21 cellular contexts compared by ENCODE assay signal in the genomic region with DNA sequence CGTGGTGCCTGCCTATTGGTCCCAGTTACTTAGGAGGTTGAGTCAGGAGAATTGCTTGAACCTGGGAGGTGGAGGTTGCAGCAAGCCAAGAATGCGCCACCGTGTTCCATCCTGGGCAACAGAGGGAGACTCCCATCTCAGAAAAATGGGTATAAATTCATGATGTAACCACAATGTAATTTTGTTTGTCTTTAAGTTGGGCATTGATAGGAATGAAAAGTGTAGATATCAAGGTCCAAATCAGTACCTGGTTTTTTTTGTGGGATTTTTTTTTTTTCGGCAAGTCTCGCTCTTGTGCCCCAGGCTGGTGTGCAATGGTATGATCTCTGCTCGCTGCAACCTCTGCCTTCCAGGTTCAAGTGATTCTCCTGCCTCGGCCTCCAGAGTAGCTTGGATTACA. TPM values are rescaled to one million over a fixed set of nuclear protein-coding genes. Genes with fewer than 3 reads are reported as not detected.
DNase-seq lines count a peak whose midpoint lies in the region; ATAC-seq and TF ChIP-seq lines count a peak whose summit lies in the region.
"Had no signal": no experiment of that assay in that cellular context is flagged by ENCODE, and none has a peak within 500 bp of the region (broad histone marks: within the 10 kb centered on the region; RNA-seq: fewer than 3 reads in every experiment).

No MANE protein-coding gene starts in this region.

- CTCF ChIA-PET in activated CD8-positive, alpha-beta T cell treated with anti-CD3 and anti-CD28 coated beads for 36 hours (lab: Charles Lee) = no interaction called here
- CTCF ChIA-PET in activated CD8-positive, alpha-beta T cell treated with anti-CD3 and anti-CD28 coated beads, Interleukin-2, amount 10 ng/mL, durations not matched to agents 7 days and 5 days (lab: Charles Lee) = interaction anchor here (1.0 kb wide), 1 partner anchor 11 kb away, joined by 4 read pairs; no protein-coding TSS in a partner anchor
- CTCF ChIA-PET in CD4-positive, alpha-beta T cell (lab: Charles Lee) = no interaction called here
- CTCF ChIA-PET in activated CD4-positive, alpha-beta memory T cell treated with anti-CD3 and anti-CD28 coated beads for 36 hours (lab: Charles Lee) = interaction anchor here (1.1 kb wide), 1 partner anchor 18 kb away, joined by 3 read pairs; no protein-coding TSS in a partner anchor

- H3K9me3 Mint-ChIP-seq in activated CD8-positive, alpha-beta T cell treated with anti-CD3 and anti-CD28 coated beads for 36 hours = no peaks in the 10 kb centered on the region
- H3K9me3 Mint-ChIP-seq in activated CD8-positive, alpha-beta T cell treated with anti-CD3 and anti-CD28 coated beads, Interleukin-2, amount 10 ng/mL, durations not matched to agents 7 days and 5 days (ENCODE audit: insufficient read depth) = no peaks in the 10 kb centered on the region
- no peaks in the 10 kb centered on the region for H3K9me3 Mint-ChIP-seq in CD4-positive, alpha-beta T cell
- H3K9me3 Mint-ChIP-seq in chondrocyte (ENCODE audit: low read depth) (no peaks in the 10 kb centered on the region), mesothelial cell of epicardium (no peaks in the 10 kb centered on the region)
- no peaks in the 10 kb centered on the region for H3K9me3 Mint-ChIP-seq in activated CD4-positive, alpha-beta memory T cell treated with anti-CD3 and anti-CD28 coated beads for 36 hours
- H3K9me3 Mint-ChIP-seq: naive B cell had no signal

- no peak for TF ChIP-seq POLR2A in NB4 (IDR thresholded peaks at IDR 0.05; ENCODE audit: extremely low read depth, insufficient read length)

- POLR2A ChIA-PET in activated CD8-positive, alpha-beta T cell treated with anti-CD3 and anti-CD28 coated beads for 36 hours (lab: Charles Lee) = interaction anchor here (1.6 to 10.5 kb wide), 2 partner anchors 8 to 15 kb away, joined by 9 to 162 read pairs; no protein-coding TSS in a partner anchor
- POLR2A ChIA-PET in activated CD8-positive, alpha-beta T cell treated with anti-CD3 and anti-CD28 coated beads, Interleukin-2, amount 10 ng/mL, durations not matched to agents 7 days and 5 days (lab: Charles Lee) = no interaction called here
- POLR2A ChIA-PET in CD4-positive, alpha-beta T cell (lab: Charles Lee) = interaction anchor here (1.9 kb wide), 1 partner anchor 8 kb away, joined by 5 read pairs; no protein-coding TSS in a partner anchor
- POLR2A ChIA-PET in activated CD4-positive, alpha-beta memory T cell treated with anti-CD3 and anti-CD28 coated beads for 36 hours (lab: Charles Lee) = no interaction called here

- no peak overlapping the region for H3K4me3 ChIP-seq in NB4 (ENCODE audit: low read depth, low read length)
- H3K4me3 ChIP-seq: cardiac muscle cell, ovary, Peyer's patch, right atrium auricular region, SJSA1 had no signal

- no peaks in the 10 kb centered on the region for H3K27me3 ChIP-seq in CD4-positive, alpha-beta T cell (ENCODE audit: control insufficient read depth, insufficient read depth, low read length)
- H3K27me3 ChIP-seq: cardiac muscle cell, ovary, Peyer's patch, right atrium auricular region, SJSA1 had no signal

- peak overlapping the region; percentile 5 for H3K4me3 Mint-ChIP-seq in activated CD8-positive, alpha-beta T cell treated with anti-CD3 and anti-CD28 coated beads for 36 hours
- H3K4me3 Mint-ChIP-seq in activated CD8-positive, alpha-beta T cell treated with anti-CD3 and anti-CD28 coated beads, Interleukin-2, amount 10 ng/mL, durations not matched to agents 7 days and 5 days = no peak overlapping the region
- H3K4me3 Mint-ChIP-seq in CD4-positive, alpha-beta T cell = no peak overlapping the region
- H3K4me3 Mint-ChIP-seq in chondrocyte (ENCODE audit: unreplicated experiment) (no peak overlapping the region), mesothelial cell of epicardium (no peak overlapping the region)
- no peak overlapping the region for H3K4me3 Mint-ChIP-seq in activated CD4-positive, alpha-beta memory T cell treated with anti-CD3 and anti-CD28 coated beads for 36 hours
- H3K4me3 Mint-ChIP-seq: B cell had no signal

- no peaks in the 10 kb centered on the region for H3K27me3 Mint-ChIP-seq in activated CD8-positive, alpha-beta T cell treated with anti-CD3 and anti-CD28 coated beads for 36 hours
- no peaks in the 10 kb centered on the region for H3K27me3 Mint-ChIP-seq in activated CD8-positive, alpha-beta T cell treated with anti-CD3 and anti-CD28 coated beads, Interleukin-2, amount 10 ng/mL, durations not matched to agents 7 days and 5 days (ENCODE audit: low read depth)
- H3K27me3 Mint-ChIP-seq in CD4-positive, alpha-beta T cell = no peaks in the 10 kb centered on the region
- no peaks in the 10 kb centered on the region for H3K27me3 Mint-ChIP-seq in chondrocyte (ENCODE audit: low read depth)
- no peaks in the 10 kb centered on the region for H3K27me3 Mint-ChIP-seq in activated CD4-positive, alpha-beta memory T cell treated with anti-CD3 and anti-CD28 coated beads for 36 hours
- no peaks in the 10 kb centered on the region for H3K27me3 Mint-ChIP-seq in mesothelial cell of epicardium (ENCODE audit: low read depth)
- H3K27me3 Mint-ChIP-seq: B cell, naive B cell had no signal

- peaks cover 74% of the 10 kb centered on the region for H3K4me1 Mint-ChIP-seq in activated CD8-positive, alpha-beta T cell treated with anti-CD3 and anti-CD28 coated beads for 36 hours (ENCODE audit: low read depth)
- peaks cover 65% of the 10 kb centered on the region for H3K4me1 Mint-ChIP-seq in activated CD8-positive, alpha-beta T cell treated with anti-CD3 and anti-CD28 coated beads, Interleukin-2, amount 10 ng/mL, durations not matched to agents 7 days and 5 days (ENCODE audit: low read depth)
- peaks cover 71% of the 10 kb centered on the region for H3K4me1 Mint-ChIP-seq in CD4-positive, alpha-beta T cell (ENCODE audit: low read depth)
- H3K4me1 Mint-ChIP-seq in chondrocyte (ENCODE audit: low read depth) (peaks cover 70% of the 10 kb centered on the region), mesothelial cell of epicardium (peaks cover 22% of the 10 kb centered on the region)
- peaks cover 82% of the 10 kb centered on the region for H3K4me1 Mint-ChIP-seq in activated CD4-positive, alpha-beta memory T cell treated with anti-CD3 and anti-CD28 coated beads for 36 hours (ENCODE audit: low read depth)

- no peak for ATAC-seq in activated CD8-positive, alpha-beta T cell treated with anti-CD3 and anti-CD28 coated beads for 36 hours
- ATAC-seq in activated CD8-positive, alpha-beta T cell treated with anti-CD3 and anti-CD28 coated beads, Interleukin-2, amount 10 ng/mL, durations not matched to agents 7 days and 5 days = no peak
- no peak for ATAC-seq in CD4-positive, alpha-beta T cell (ENCODE audit: poor library complexity)
- ATAC-seq in HG02938 (IDR thresholded peaks at IDR 0.05; ENCODE audit: unreplicated experiment) = no peak

- DNase-seq in activated CD8-positive, alpha-beta T cell treated with anti-CD3 and anti-CD28 coated beads for 36 hours = no peak
- DNase-seq in activated CD8-positive, alpha-beta T cell treated with anti-CD3 and anti-CD28 coated beads, Interleukin-2, amount 10 ng/mL, durations not matched to agents 7 days and 5 days = no peak
- no peak for DNase-seq in CD4-positive, alpha-beta T cell
- DNase-seq in NB4 (ENCODE audit: low read depth) (peak; percentile 3), chondrocyte (ENCODE audit: low spot score) (no peak), mesothelial cell of epicardium (ENCODE audit: low spot score in 2 of 2, unreplicated experiment in 2 of 2) (no peak)
- DNase-seq in activated CD4-positive, alpha-beta memory T cell treated with anti-CD3 and anti-CD28 coated beads for 36 hours = no peak
- DNase-seq: activated CD4-positive, alpha-beta T cell treated with anti-CD3 and anti-CD28 coated beads, Interleukin-2, amount 50 U/mL, for 4 hours; amygdala; mesenchymal stem cell; naive B cell; ovary; Peyer's patch; stimulated activated CD4-positive, alpha-beta T cell treated with anti-CD3 and anti-CD28 coated beads, Interleukin-12 subunit alpha, Interleukin-12 subunit beta, amount 100 ng/mL, for 4 hours had no signal

- no peaks in the 10 kb centered on the region for H3K9me3 ChIP-seq in CD4-positive, alpha-beta T cell (ENCODE audit: control insufficient read depth, low read length)
- H3K9me3 ChIP-seq: ovary, Peyer's patch, right atrium auricular region, SJSA1 had no signal

- no peak overlapping the region for H3K27ac ChIP-seq in CD4-positive, alpha-beta T cell (ENCODE audit: low read depth, low read length)
- H3K27ac ChIP-seq: cardiac muscle cell, ovary, Peyer's patch, right atrium auricular region, SJSA1 had no signal

- peak overlapping the region; percentile 49 for H3K27ac Mint-ChIP-seq in activated CD8-positive, alpha-beta T cell treated with anti-CD3 and anti-CD28 coated beads for 36 hours
- H3K27ac Mint-ChIP-seq in activated CD8-positive, alpha-beta T cell treated with anti-CD3 and anti-CD28 coated beads, Interleukin-2, amount 10 ng/mL, durations not matched to agents 7 days and 5 days = no peak overlapping the region
- H3K27ac Mint-ChIP-seq in CD4-positive, alpha-beta T cell = peak overlapping the region; percentile 1
- H3K27ac Mint-ChIP-seq in chondrocyte (ENCODE audit: unreplicated experiment) = peak overlapping the region; percentile 62
- no peak overlapping the region for H3K27ac Mint-ChIP-seq in activated CD4-positive, alpha-beta memory T cell treated with anti-CD3 and anti-CD28 coated beads for 36 hours
- no peak overlapping the region for H3K27ac Mint-ChIP-seq in mesothelial cell of epicardium
- H3K27ac Mint-ChIP-seq: B cell had no signal

- TF ChIP-seq CTCF in activated CD8-positive, alpha-beta T cell treated with anti-CD3 and anti-CD28 coated beads for 36 hours (IDR thresholded peaks at IDR 0.05) = no peak
- no peak for TF ChIP-seq CTCF in CD4-positive, alpha-beta T cell (IDR thresholded peaks at IDR 0.05)
- no peak for TF ChIP-seq CTCF in NB4 (IDR thresholded peaks at IDR 0.05; ENCODE audit: low read depth, low read length)
- no peak for TF ChIP-seq CTCF in chondrocyte (IDR thresholded peaks at IDR 0.05)
- no peak for TF ChIP-seq CTCF in mesothelial cell of epicardium (IDR thresholded peaks at IDR 0.05; ENCODE audit: unreplicated experiment)

- peaks cover 92% of the 10 kb centered on the region for H3K36me3 Mint-ChIP-seq in activated CD8-positive, alpha-beta T cell treated with anti-CD3 and anti-CD28 coated beads for 36 hours (ENCODE audit: low read depth)
- H3K36me3 Mint-ChIP-seq in activated CD8-positive, alpha-beta T cell treated with anti-CD3 and anti-CD28 coated beads, Interleukin-2, amount 10 ng/mL, durations not matched to agents 7 days and 5 days (ENCODE audit: low read depth) = peaks cover 78% of the 10 kb centered on the region
- H3K36me3 Mint-ChIP-seq in CD4-positive, alpha-beta T cell (ENCODE audit: low read depth) = peaks cover 98% of the 10 kb centered on the region
- H3K36me3 Mint-ChIP-seq in chondrocyte (ENCODE audit: low read depth) (peaks cover 39% of the 10 kb centered on the region), mesothelial cell of epicardium (peaks cover 49% of the 10 kb centered on the region)
- peaks cover 70% of the 10 kb centered on the region for H3K36me3 Mint-ChIP-seq in activated CD4-positive, alpha-beta memory T cell treated with anti-CD3 and anti-CD28 coated beads for 36 hours

- intact Hi-C loops in activated CD8-positive, alpha-beta T cell treated with anti-CD3 and anti-CD28 coated beads for 36 hours (cut with micrococcal nuclease) = no loop called here
- intact Hi-C loops in CD4-positive, alpha-beta T cell (cut with DNase I, micrococcal nuclease) = no loop called here
- intact Hi-C loops in activated CD4-positive, alpha-beta memory T cell treated with anti-CD3 and anti-CD28 coated beads for 36 hours (cut with micrococcal nuclease) = no loop called here

RNA-seq across cellular contexts. Expression of a gene that starts 7.4 kb away (rescaled TPM):
- 1,000 to 10,000 TPM; 3,203 to 3,498 TPM for total RNA-seq in activated CD8-positive, alpha-beta T cell treated with anti-CD3 and anti-CD28 coated beads for 36 hours
- 1,000 to 10,000 TPM; 1,308 to 1,394 TPM for total RNA-seq in activated CD8-positive, alpha-beta T cell treated with anti-CD3 and anti-CD28 coated beads, Interleukin-2, amount 10 ng/mL, durations not matched to agents 7 days and 5 days
- total RNA-seq in CD4-positive, alpha-beta T cell = 1,000 to 10,000 TPM; 1,243 to 1,379 TPM
- total RNA-seq in chondrocyte = 774 to 814 TPM (median 795 TPM) in 3 replicates
- 1,000 to 10,000 TPM; 2,483 to 2,592 TPM for total RNA-seq in activated CD4-positive, alpha-beta memory T cell treated with anti-CD3 and anti-CD28 coated beads for 36 hours
- total RNA-seq in mesothelial cell of epicardium = 1,674 to 1,837 TPM (median 1,792 TPM) in 3 replicates

RNA-seq across cellular contexts. Expression of a gene that starts 24.4 kb away (rescaled TPM):
- total RNA-seq in activated CD8-positive, alpha-beta T cell treated with anti-CD3 and anti-CD28 coated beads for 36 hours = under 1 TPM in 1 of 2 experiments, not detected in 1; 0.18 TPM
- total RNA-seq in activated CD8-positive, alpha-beta T cell treated with anti-CD3 and anti-CD28 coated beads, Interleukin-2, amount 10 ng/mL, durations not matched to agents 7 days and 5 days = not detected
- under 1 TPM; 0.31 to 0.33 TPM for total RNA-seq in CD4-positive, alpha-beta T cell
- total RNA-seq in chondrocyte (1.7 to 18.1 TPM (median 2.1 TPM) in 3 replicates), mesothelial cell of epicardium (10.2 to 11.7 TPM (median 11.3 TPM) in 3 replicates)
- total RNA-seq in activated CD4-positive, alpha-beta memory T cell treated with anti-CD3 and anti-CD28 coated beads for 36 hours = under 1 TPM in 1 of 2 experiments, not detected in 1; 0.10 TPM
- total RNA-seq: NCI-H460; T-helper 1 cell treated with Interleukin-12 subunit alpha and Interleukin-12 subunit beta and Interleukin-4 antibody, amounts not matched to agents 30 ng/mL and 1 ng/mL, for 36 hours had no signal

Comparison
In these comparisons a context has a peak if more than half of its experiments do, and no peak if none do; other contexts are left out.
1. H3K27ac Mint-ChIP-seq: peak in activated CD8-positive, alpha-beta T cell treated with anti-CD3 and anti-CD28 coated beads for 36 hours (single experiment), CD4-positive, alpha-beta T cell (single experiment) and chondrocyte (single experiment); none in activated CD8-positive, alpha-beta T cell treated with anti-CD3 and anti-CD28 coated beads, Interleukin-2, amount 10 ng/mL, durations not matched to agents 7 days and 5 days (single experiment), activated CD4-positive, alpha-beta memory T cell treated with anti-CD3 and anti-CD28 coated beads for 36 hours (single experiment) and mesothelial cell of epicardium (single experiment).
2. CTCF ChIA-PET loops: an anchor here in activated CD8-positive, alpha-beta T cell treated with anti-CD3 and anti-CD28 coated beads, Interleukin-2, amount 10 ng/mL, durations not matched to agents 7 days and 5 days (1.0 kb wide) and activated CD4-positive, alpha-beta memory T cell treated with anti-CD3 and anti-CD28 coated beads for 36 hours (1.1 kb wide); none called in activated CD8-positive, alpha-beta T cell treated with anti-CD3 and anti-CD28 coated beads for 36 hours and CD4-positive, alpha-beta T cell.
3. POLR2A ChIA-PET loops: an anchor here in activated CD8-positive, alpha-beta T cell treated with anti-CD3 and anti-CD28 coated beads for 36 hours (1.6 to 10.5 kb wide) and CD4-positive, alpha-beta T cell (1.9 kb wide); none called in activated CD8-positive, alpha-beta T cell treated with anti-CD3 and anti-CD28 coated beads, Interleukin-2, amount 10 ng/mL, durations not matched to agents 7 days and 5 days and activated CD4-positive, alpha-beta memory T cell treated with anti-CD3 and anti-CD28 coated beads for 36 hours.